Comparison of ENCODE assay signal across 14 cellular contexts in the genomic region with DNA sequence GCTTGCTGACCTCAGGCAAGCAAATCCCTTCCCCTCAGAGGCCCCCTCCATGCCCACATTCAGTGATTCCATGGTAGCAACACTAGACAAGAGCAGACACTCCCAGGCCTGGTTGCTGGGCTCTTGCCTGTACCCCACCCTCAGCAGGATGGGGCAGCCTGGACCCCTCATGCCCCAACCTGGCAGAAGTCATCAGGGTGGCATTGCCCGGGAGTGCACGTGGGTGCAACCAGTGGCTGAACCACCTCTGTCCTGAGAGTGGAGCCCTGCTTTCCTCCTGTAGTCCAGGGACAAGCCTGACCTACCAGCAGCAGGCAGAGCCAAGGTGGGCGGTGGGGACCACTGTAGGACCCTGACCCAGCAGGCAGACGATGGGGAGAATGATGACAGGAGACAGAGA.
DNase-seq lines count a peak whose midpoint lies in the region; ATAC-seq and TF ChIP-seq lines count a peak whose summit lies in the region.
"Had no signal": no experiment of that assay in that cellular context is flagged by ENCODE, and none has a peak within 500 bp of the region (broad histone marks: within the 10 kb centered on the region; RNA-seq: fewer than 3 reads in every experiment).

No MANE protein-coding gene starts in this region.

- dilution Hi-C loops in IMR-90 (cut with HindIII; ENCODE audit: low sequenced_read_pairs, unreplicated experiment) = no loop called here

- no peaks in the 10 kb centered on the region for H4K20me1 ChIP-seq in IMR-90 (ENCODE audit: insufficient read depth, low read length)
- H4K20me1 ChIP-seq: BLaER1 treated with 17β-estradiol and CSF1 and Interleukin-3, amounts not matched to agents 10 nM and 100 nM had no signal

- H3K18ac ChIP-seq in IMR-90 (ENCODE audit: low read depth, low read length) (no peak overlapping the region), neuronal stem cell (ENCODE audit: low read length) (peak overlapping the region; percentile 67)

- H3K4me3 Mint-ChIP-seq in stimulated activated memory B cell treated with anti-CD40 and anti-IgM and Interleukin-4, amounts not matched to agents 10 μg/mL and 1 μg/mL and 100 μg/mL, for 72 hours = no peak overlapping the region
- no peak overlapping the region for H3K4me3 Mint-ChIP-seq in CD14-positive monocyte
- H3K4me3 Mint-ChIP-seq: B cell; CD4-positive, CD25-positive, alpha-beta regulatory T cell; CD8-positive, alpha-beta memory T cell had no signal

- no TSS peak for BruUV-seq in IMR-90 (replicated peaks; lab: Mats Ljungman, UMichigan)

- H3K27me3 ChIP-seq in IMR-90 (ENCODE audit: control insufficient read depth, insufficient read depth, low read length) (no peaks in the 10 kb centered on the region), neuronal stem cell (ENCODE audit: control insufficient read depth in 3 of 3, insufficient read depth in 3 of 3, low read depth in 1 of 3, low read length in 3 of 3) (peaks cover 0 to 6% (median 0%) of the 10 kb centered on the region in 3 experiments)
- H3K27me3 ChIP-seq: BLaER1 treated with 17β-estradiol and CSF1 and Interleukin-3, amounts not matched to agents 10 nM and 100 nM had no signal

- H2BK120ac ChIP-seq in IMR-90 (ENCODE audit: low read depth, low read length) (peak overlapping the region; percentile 11; the same call in 1 of the 2 replicates), neuronal stem cell (ENCODE audit: low read depth, low read length) (no peak overlapping the region)

- H2AFZ ChIP-seq in IMR-90 (replicated peaks; ENCODE audit: low read length, poor library complexity) = no peak overlapping the region
- no peak overlapping the region for H2AFZ ChIP-seq in neuronal stem cell (ENCODE audit: low read length)

- H3K4me3 ChIP-seq in IMR-90 (ENCODE audit: insufficient read depth, low read depth, low read length) = no peak overlapping the region
- H3K4me3 ChIP-seq in neuronal stem cell (ENCODE audit: low read length in 2 of 2) = peak overlapping the region in 1 of 2 donors; percentile 4
- H3K4me3 ChIP-seq: BLaER1 treated with 17β-estradiol and CSF1 and Interleukin-3, amounts not matched to agents 10 nM and 100 nM; HAP-1 had no signal

- intact Hi-C loops in IMR-90 (cut with micrococcal nuclease) = no loop called here
- intact Hi-C loops in CD14-positive monocyte (cut with micrococcal nuclease) = loop anchor here in 1 of 2 donors (10.0 kb wide), 1 partner anchor 64 kb away; no protein-coding TSS in a partner anchor

- no peak overlapping the region for H4K5ac ChIP-seq in IMR-90 (ENCODE audit: low read depth, low read length)

- 0 out of 2 replicates have a peak overlapping the region, but pooled peaks have one; percentile 50 for H4K91ac ChIP-seq in IMR-90 (ENCODE audit: insufficient read depth, low read depth, low read length)
- H4K91ac ChIP-seq in neuronal stem cell (ENCODE audit: low read depth, low read length, poor library complexity) = peak overlapping the region; percentile 14

- no peak overlapping the region for H3K9ac ChIP-seq in IMR-90 (ENCODE audit: low read depth, low read length)
- peak overlapping the region; percentile 32 for H3K9ac ChIP-seq in neuronal stem cell (ENCODE audit: low read depth, low read length, poor library complexity)
- H3K9ac ChIP-seq: BLaER1 treated with 17β-estradiol and CSF1 and Interleukin-3, amounts not matched to agents 10 nM and 100 nM had no signal

- H2BK5ac ChIP-seq in IMR-90 (ENCODE audit: low read depth, low read length, poor library complexity, severe bottlenecking) (no peak overlapping the region), neuronal stem cell (ENCODE audit: low read length) (no peak overlapping the region)

- H3K36me3 Mint-ChIP-seq in stimulated activated memory B cell treated with anti-CD40 and anti-IgM and Interleukin-4, amounts not matched to agents 10 μg/mL and 1 μg/mL and 100 μg/mL, for 72 hours = no peaks in the 10 kb centered on the region
- H3K36me3 Mint-ChIP-seq in CD14-positive monocyte = no peaks in the 10 kb centered on the region
- H3K36me3 Mint-ChIP-seq: CD4-positive, CD25-positive, alpha-beta regulatory T cell; CD8-positive, alpha-beta memory T cell had no signal

- no peak overlapping the region for H3K56ac ChIP-seq in IMR-90 (ENCODE audit: extremely low read depth, insufficient read depth, low read length)

- H3K4me1 ChIP-seq in IMR-90 (ENCODE audit: control insufficient read depth, insufficient read depth, low read length) = peaks cover 20% of the 10 kb centered on the region
- H3K4me1 ChIP-seq in neuronal stem cell (ENCODE audit: control insufficient read depth in 2 of 2, insufficient read depth in 1 of 2, low read depth in 1 of 2, low read length in 2 of 2) = peaks cover 0 to 10% of the 10 kb centered on the region in 2 donors
- H3K4me1 ChIP-seq: BLaER1 treated with 17β-estradiol and CSF1 and Interleukin-3, amounts not matched to agents 10 nM and 100 nM; HAP-1 had no signal

- H2AK9ac ChIP-seq in IMR-90 (replicated peaks; ENCODE audit: low read depth, low read length, poor library complexity) = no peak overlapping the region

- 100% methylated on average over 2 of the region's 4 CpGs; no CpG with 5 or more reads in 1 of the 2 experiments for WGBS in IMR-90 (ENCODE audit: extremely low coverage in 2 of 2, insufficient read length in 1 of 2), 2 experiments
- no CpG with 5 or more reads among the region's 4 CpGs for WGBS in neuronal stem cell (ENCODE audit: extremely low coverage in 2 of 2, insufficient read length in 2 of 2, insufficient replicate concordance in 1 of 2), 2 donors

- no peak overlapping the region for H2BK20ac ChIP-seq in IMR-90 (ENCODE audit: low read depth, low read length)

- H3K4ac ChIP-seq in IMR-90 (ENCODE audit: low read depth, low read length) (peak overlapping the region; percentile 45; the same call in 1 of the 2 replicates), neuronal stem cell (ENCODE audit: low read length) (no peak overlapping the region)

- H3K4me2 ChIP-seq in IMR-90 (ENCODE audit: low read depth, low read length) = no peak overlapping the region
- no peak overlapping the region for H3K4me2 ChIP-seq in neuronal stem cell (ENCODE audit: insufficient read depth, low read length, poor library complexity, severe bottlenecking)
- H3K4me2 ChIP-seq: BLaER1 treated with 17β-estradiol and CSF1 and Interleukin-3, amounts not matched to agents 10 nM and 100 nM had no signal

- TF ChIP-seq POLR2A in IMR-90 (IDR thresholded peaks at IDR 0.05; ENCODE audit: low read depth, low read length) = no peak

- TF ChIP-seq RAD21 in IMR-90 (IDR thresholded peaks at IDR 0.05; ENCODE audit: low read length) = no peak

- DNase-seq in IMR-90 = no peak
- peak; percentile 35 for DNase-seq in islet precursor cell
- DNase-seq in neuronal stem cell (ENCODE audit: low spot score) = no peak
- no peak for DNase-seq in CD14-positive monocyte (ENCODE audit: low spot score)
- no peak for DNase-seq in midbrain (lab: John Stamatoyannopoulos, UW)
- DNase-seq: CD4-positive, CD25-positive, alpha-beta regulatory T cell; CD8-positive, alpha-beta memory T cell; COR-L47; DMS 273 treated with DMSO at 0.1 percent for 48 hours had no signal

- H3K9me3 ChIP-seq in IMR-90 (ENCODE audit: control insufficient read depth, insufficient read depth, low read length) (no peaks in the 10 kb centered on the region), neuronal stem cell (replicated peaks in 1 of 2; ENCODE audit: control insufficient read depth in 2 of 2, insufficient read depth in 1 of 2, low read depth in 1 of 2, low read length in 2 of 2) (peaks cover 0 to 3% of the 10 kb centered on the region in 2 donors)
- H3K9me3 ChIP-seq: BLaER1 treated with 17β-estradiol and CSF1 and Interleukin-3, amounts not matched to agents 10 nM and 100 nM; HAP-1 had no signal

- H3K79me1 ChIP-seq in IMR-90 (ENCODE audit: low read depth in 1 of 2, low read length in 2 of 2) (peaks cover 0 to 57% of the 10 kb centered on the region in 2 experiments; a peak in 2 of 4 replicates), neuronal stem cell (ENCODE audit: low read depth, low read length) (peaks cover 3% of the 10 kb centered on the region)

- H3K14ac ChIP-seq in IMR-90 (replicated peaks; ENCODE audit: low read depth, low read length) = no peak overlapping the region
- H3K14ac ChIP-seq in neuronal stem cell (ENCODE audit: low read length) = no peak overlapping the region

- no peak for ATAC-seq in IMR-90 (ENCODE audit: low read depth)
- peak; percentile 26 for ATAC-seq in stimulated activated memory B cell treated with anti-CD40 and anti-IgM and Interleukin-4, amounts not matched to agents 10 μg/mL and 1 μg/mL and 100 μg/mL, for 72 hours
- ATAC-seq in GM18502 (IDR thresholded peaks at IDR 0.05; ENCODE audit: poor library complexity, unreplicated experiment) = no peak

- H3K27ac ChIP-seq in IMR-90 (ENCODE audit: insufficient read depth, low read length) (no peak overlapping the region), neuronal stem cell (replicated peaks; ENCODE audit: low read length) (no peak overlapping the region)
- H3K27ac ChIP-seq: BLaER1 treated with 17β-estradiol and CSF1 and Interleukin-3, amounts not matched to agents 10 nM and 100 nM had no signal

- H3K4me1 Mint-ChIP-seq in stimulated activated memory B cell treated with anti-CD40 and anti-IgM and Interleukin-4, amounts not matched to agents 10 μg/mL and 1 μg/mL and 100 μg/mL, for 72 hours = no peaks in the 10 kb centered on the region
- no peaks in the 10 kb centered on the region for H3K4me1 Mint-ChIP-seq in CD14-positive monocyte
- H3K4me1 Mint-ChIP-seq: B cell had no signal

- CTCF ChIA-PET in IMR-90 (lab: Yijun Ruan, JAX) = no interaction called here

- H3K23ac ChIP-seq in IMR-90 (ENCODE audit: low read depth, low read length) (no peak overlapping the region), neuronal stem cell (ENCODE audit: low read depth, low read length, poor library complexity) (peak overlapping the region; percentile 52)

- no peaks in the 10 kb centered on the region for H3K9me3 Mint-ChIP-seq in stimulated activated memory B cell treated with anti-CD40 and anti-IgM and Interleukin-4, amounts not matched to agents 10 μg/mL and 1 μg/mL and 100 μg/mL, for 72 hours
- H3K9me3 Mint-ChIP-seq in CD14-positive monocyte = peaks cover 0 to 1% (median 0%) of the 10 kb centered on the region in 7 donors
- H3K9me3 Mint-ChIP-seq: CD4-positive, CD25-positive, alpha-beta regulatory T cell; CD8-positive, alpha-beta memory T cell had no signal

- H3K9me1 ChIP-seq in IMR-90 (ENCODE audit: insufficient read depth, low read length) = peaks cover 43% of the 10 kb centered on the region

- 0 out of 3 replicates have a peak overlapping the region, but pooled peaks have one; percentile 16 for H2BK15ac ChIP-seq in IMR-90 (ENCODE audit: low read depth, low read length)
- no peak overlapping the region for H2BK15ac ChIP-seq in neuronal stem cell (ENCODE audit: low read length)

- H3K27me3 Mint-ChIP-seq in stimulated activated memory B cell treated with anti-CD40 and anti-IgM and Interleukin-4, amounts not matched to agents 10 μg/mL and 1 μg/mL and 100 μg/mL, for 72 hours = peaks cover 14% of the 10 kb centered on the region
- H3K27me3 Mint-ChIP-seq in CD14-positive monocyte (ENCODE audit: low read depth in 3 of 3) = peaks cover 3 to 8% (median 8%) of the 10 kb centered on the region in 3 donors
- H3K27me3 Mint-ChIP-seq: B cell had no signal

- no peak overlapping the region for H2BK12ac ChIP-seq in neuronal stem cell (ENCODE audit: low read length)

- H4K8ac ChIP-seq in IMR-90 (ENCODE audit: low read depth in 2 of 2, low read length in 2 of 2) (no peak overlapping the region), neuronal stem cell (ENCODE audit: low read depth, low read length) (no peak overlapping the region)

- H2AK5ac ChIP-seq in IMR-90 (ENCODE audit: low read depth, low read length) (peak overlapping the region; percentile 67; the same call in 1 of the 2 replicates), neuronal stem cell (ENCODE audit: low read depth, low read length) (peak overlapping the region; percentile 70)

- TF ChIP-seq CTCF in IMR-90 (conservative IDR thresholded peaks at IDR 0.05; ENCODE audit: low read depth, low read length) = no peak
- no peak for TF ChIP-seq CTCF in CD14-positive monocyte (IDR thresholded peaks at IDR 0.05)

- POLR2A ChIA-PET in IMR-90 (lab: Charles Lee; ENCODE audit: unreplicated experiment) = no interaction called here

- in situ Hi-C loops in IMR-90 (cut with MboI; ENCODE audit: low sequenced_read_pairs) = no loop called here

- H3K27ac Mint-ChIP-seq in stimulated activated memory B cell treated with anti-CD40 and anti-IgM and Interleukin-4, amounts not matched to agents 10 μg/mL and 1 μg/mL and 100 μg/mL, for 72 hours = no peak overlapping the region
- peak overlapping the region in 1 of 7 donors; percentile 20 for H3K27ac Mint-ChIP-seq in CD14-positive monocyte
- H3K27ac Mint-ChIP-seq: B cell had no signal

- H3K36me3 ChIP-seq in IMR-90 (ENCODE audit: control insufficient read depth, insufficient read depth, low read length) (no peaks in the 10 kb centered on the region), neuronal stem cell (replicated peaks in 1 of 2; ENCODE audit: control insufficient read depth in 2 of 2, insufficient read depth in 2 of 2, low read length in 2 of 2) (no peaks in the 10 kb centered on the region)
- H3K36me3 ChIP-seq: BLaER1 treated with 17β-estradiol and CSF1 and Interleukin-3, amounts not matched to agents 10 nM and 100 nM; HAP-1 had no signal
